ENCODE assay signal across 14 cellular contexts in the genomic region with DNA sequence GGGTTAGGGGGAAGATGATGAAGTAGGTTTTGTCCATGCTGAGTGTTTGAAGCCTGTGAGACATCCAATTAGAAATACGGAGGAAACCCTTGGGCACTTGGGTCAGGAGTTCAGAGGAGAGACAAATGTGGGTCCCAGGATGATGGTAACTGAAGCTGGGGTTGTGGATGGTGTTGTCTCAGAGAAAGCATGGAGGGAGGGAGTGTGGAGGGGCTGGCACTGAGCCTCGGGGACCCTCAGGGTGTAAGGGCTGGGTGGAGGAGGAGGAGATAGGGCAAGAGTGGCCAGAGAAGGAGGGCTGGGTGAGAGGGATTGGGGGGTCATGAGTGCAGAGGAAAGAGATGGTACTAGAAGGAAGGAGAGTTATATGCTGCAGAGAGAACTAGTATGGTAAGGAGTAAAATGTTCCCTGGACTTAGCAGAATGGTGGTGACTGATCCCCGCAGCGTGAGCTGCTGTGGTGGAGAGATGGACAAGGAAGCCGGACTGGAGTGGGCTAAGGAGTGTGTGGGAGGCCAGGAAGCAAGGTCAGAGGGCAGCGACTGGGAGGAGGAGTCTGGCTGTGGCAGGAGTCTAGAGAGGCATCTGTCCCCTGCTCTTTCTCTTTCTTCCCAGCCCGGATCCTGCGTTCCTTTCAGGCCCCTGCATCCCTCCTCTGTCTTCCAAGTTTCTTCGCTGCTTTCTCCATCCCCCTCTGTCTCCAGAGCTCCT. TPM values are rescaled to one million over a fixed set of nuclear protein-coding genes. Genes with fewer than 3 reads are reported as not detected.
DNase-seq lines count a peak whose midpoint lies in the region; ATAC-seq and TF ChIP-seq lines count a peak whose summit lies in the region.
"Had no signal": no experiment of that assay in that cellular context is flagged by ENCODE, and none has a peak within 500 bp of the region (broad histone marks: within the 10 kb centered on the region; RNA-seq: fewer than 3 reads in every experiment).

No MANE protein-coding gene starts in this region.

- no peaks in the 10 kb centered on the region for H3K36me3 ChIP-seq in prostate gland
- H3K36me3 ChIP-seq: thyroid gland had no signal

- TF ChIP-seq CTCF in AG04449 (IDR thresholded peaks at IDR 0.05; ENCODE audit: insufficient read depth, low read length, missing control alignments): no peak
- no peak for TF ChIP-seq CTCF in WI38 (IDR thresholded peaks at IDR 0.05; ENCODE audit: low read depth, low read length)
- no peak for TF ChIP-seq CTCF in prostate gland (IDR thresholded peaks at IDR 0.05)

- CTCF ChIA-PET in AG04449 (lab: Yijun Ruan, JAX): interaction anchor here (0.8 to 24.1 kb wide), 8 partner anchors 8 to 111 kb away, joined by 3 to 489 read pairs (median 4); partner anchors contain the start of gene TMEM92

- H3K27ac ChIP-seq in prostate gland: peak overlapping the region; percentile 39 to 51
- H3K27ac ChIP-seq: epithelial cell of prostate, HL-60, psoas muscle had no signal

- no peak for DNase-seq in AG04449 (ENCODE audit: low read depth, low spot score)
- peak; percentile 31 for DNase-seq in left cardiac atrium
- DNase-seq in prostate gland (ENCODE audit: low spot score): no peak
- no peak for DNase-seq in activated T-cell treated with anti-CD3 and anti-CD28 coated beads, Interleukin-2, amount 50 U/mL, for 1 hour
- DNase-seq in erythroblast (lab: John Stamatoyannopoulos, UW): no peak
- no peak for DNase-seq in activated T-cell treated with anti-CD3 and anti-CD28 coated beads, Interleukin-2, amount 50 U/mL, for 48 hours
- DNase-seq: activated T-cell treated with anti-CD3 and anti-CD28 coated beads for 4 hours, NCI-H510A, psoas muscle, thyroid gland had no signal

- TF ChIP-seq POLR2A in prostate gland (IDR thresholded peaks at IDR 0.05): no peak
- no peak for TF ChIP-seq POLR2A in erythroblast (IDR thresholded peaks at IDR 0.05; ENCODE audit: low read length)

- POLR2A ChIA-PET in AG04449 (lab: Yijun Ruan, JAX): interaction anchor here (2.4 to 44.9 kb wide), 4 partner anchors 11 to 84 kb away, joined by 16 to 2316 read pairs (median 1124); partner anchors contain the start of gene TMEM92

- no peaks in the 10 kb centered on the region for H3K4me1 ChIP-seq in prostate gland (replicated peaks)

- ATAC-seq in left cardiac atrium (no peak), GM18519 (IDR thresholded peaks at IDR 0.05; ENCODE audit: low FRiP score, unreplicated experiment) (no peak)
- ATAC-seq: psoas muscle had no signal

- H3K9me3 ChIP-seq in prostate gland: no peaks in the 10 kb centered on the region
- H3K9me3 ChIP-seq: psoas muscle, thyroid gland had no signal

- WGBS in prostate gland: 65% methylated on average over 9 of the region's 9 CpGs

- H3K4me3 ChIP-seq in AG04449 (ENCODE audit: low read depth, low read length) (peak overlapping the region; percentile 8; the same call in 1 of the 2 replicates), WI38 (ENCODE audit: low read depth, low read length) (peak overlapping the region; percentile 17), prostate gland (no peak overlapping the region)
- H3K4me3 ChIP-seq: psoas muscle, thyroid gland had no signal

- intact Hi-C loops in left cardiac atrium (cut with DNase I): no loop called here
- intact Hi-C loops in prostate gland (cut with DNase I): no loop called here

- no peaks in the 10 kb centered on the region for H3K27me3 ChIP-seq in prostate gland (replicated peaks; ENCODE audit: insufficient read depth)

RNA-seq across cellular contexts. Expression of gene COL1A1, which starts 3.8 kb away (rescaled TPM):
- total RNA-seq in left cardiac atrium (100 to 1,000 TPM; 106 to 151 TPM), prostate gland (10 to 100 TPM; 21.5 to 81.0 TPM)

RNA-seq across cellular contexts. Expression of gene SGCA, which starts 39.5 kb away (rescaled TPM):
- total RNA-seq in left cardiac atrium (100 to 1,000 TPM in 1 of 2 donors, 10 to 100 TPM in 1; 96.3 to 131 TPM), prostate gland (10 to 100 TPM; 13.9 to 19.4 TPM)

RNA-seq across cellular contexts. Expression of gene PPP1R9B, which starts 54.8 kb away (rescaled TPM):
- 10 to 100 TPM; 35.8 to 43.4 TPM for total RNA-seq in left cardiac atrium
- 10 to 100 TPM; 36.2 to 79.7 TPM for total RNA-seq in prostate gland

Comparison
In these comparisons a context has a peak if more than half of its experiments do, and no peak if none do; other contexts are left out.
1. H3K4me3 ChIP-seq: peak in AG04449 (single experiment) and WI38 (single experiment); none in prostate gland (0 of 2).
2. RNA of gene SGCA, which starts 39.5 kb away (total RNA-seq): 96.3 to 131 TPM in left cardiac atrium; 13.9 to 19.4 TPM in prostate gland; every median in the first group is over 4 times any median in the second.